In the genomic region with DNA sequence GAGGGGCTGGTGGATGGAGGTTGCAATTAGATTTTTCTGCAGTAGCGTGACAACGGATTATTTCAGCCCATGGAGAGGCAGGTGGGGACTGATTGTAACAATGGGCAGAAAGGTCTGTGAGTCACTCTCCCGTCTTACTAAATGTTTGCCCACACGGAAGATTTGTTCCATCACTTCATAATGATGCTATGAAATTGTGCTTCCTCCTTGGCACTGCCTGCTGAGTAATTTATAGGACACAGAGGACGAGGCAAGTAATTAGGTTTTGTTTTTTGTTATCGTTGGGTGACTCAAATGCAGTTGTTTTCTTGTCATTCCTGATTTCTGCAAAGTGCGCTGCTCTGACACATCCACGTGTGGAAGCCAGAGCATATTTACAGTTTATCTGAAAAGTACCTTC, we compare ENCODE assay signal across 16 cellular contexts.
DNase-seq lines count a peak whose midpoint lies in the region; FAIRE-seq and TF ChIP-seq lines count a peak whose summit lies in the region.
"Had no signal": no experiment of that assay in that cellular context is flagged by ENCODE, and none has a peak within 500 bp of the region (broad histone marks: within the 10 kb centered on the region; RNA-seq: fewer than 3 reads in every experiment).

No MANE protein-coding gene starts in this region.

- DNase-seq in NCI-H1092 treated with DMSO at 0.1 percent for 48 hours (lab: John Stamatoyannopoulos, UW) (peak; percentile 20), NCI-H2081 (lab: John Stamatoyannopoulos, UW) (peak; percentile 66 to 87), NCI-H774 (lab: John Stamatoyannopoulos, UW) (peak; percentile 34), uterus (peak in 1 of 2 donors; percentile 51), RCC 7860 (ENCODE audit: low spot score) (no peak), HPDE6-E6E7 (ENCODE audit: extremely low spot score) (no peak), frontal cortex (ENCODE audit: low spot score in 2 of 2) (no peak)
- DNase-seq: CD8-positive, alpha-beta memory T cell; DMS 273 treated with DMSO at 0.1 percent for 48 hours; Karpas-422; NCI-H187 treated with DMSO at 0.1 percent for 48 hours; NCI-H226; NCI-H82; SJCRH30; SW 1271 had no signal

- no peak for TF ChIP-seq CTCF in uterus (IDR thresholded peaks at IDR 0.05)

- H3K27me3 ChIP-seq in uterus: no peaks in the 10 kb centered on the region

- intact Hi-C loops in uterus (cut with DNase I; ENCODE audit: low total_unique reads): no loop called here

- no peaks in the 10 kb centered on the region for H3K4me1 ChIP-seq in uterus
- H3K4me1 ChIP-seq: SJCRH30 had no signal

- FAIRE-seq in RCC 7860 (lab: Jason Lieb, UNC) (no peak), frontal cortex (lab: Jason Lieb, UNC) (no peak)
- FAIRE-seq: H54 had no signal

- H3K4me3 ChIP-seq in uterus: no peak overlapping the region
- H3K4me3 ChIP-seq: SJCRH30 had no signal

- H3K36me3 ChIP-seq in uterus: no peaks in the 10 kb centered on the region
- H3K36me3 ChIP-seq: SJCRH30 had no signal

- H3K9me3 ChIP-seq in uterus: no peaks in the 10 kb centered on the region
- H3K9me3 ChIP-seq: SJCRH30 had no signal

- H3K27ac ChIP-seq in uterus: peak overlapping the region; percentile 71 to 84
- H3K27ac ChIP-seq: SJCRH30 had no signal

- TF ChIP-seq POLR2A in uterus (IDR thresholded peaks at IDR 0.05): no peak

Comparison
In these comparisons a context has a peak if more than half of its experiments do, and no peak if none do; other contexts are left out.
1. DNase-seq: peak in NCI-H1092 treated with DMSO at 0.1 percent for 48 hours (single experiment), NCI-H2081 (2 of 2) and NCI-H774 (single experiment); none in RCC 7860 (single experiment), HPDE6-E6E7 (single experiment) and frontal cortex (0 of 2).